Comparison of ENCODE assay signal across 8 cellular contexts in the genomic region with DNA sequence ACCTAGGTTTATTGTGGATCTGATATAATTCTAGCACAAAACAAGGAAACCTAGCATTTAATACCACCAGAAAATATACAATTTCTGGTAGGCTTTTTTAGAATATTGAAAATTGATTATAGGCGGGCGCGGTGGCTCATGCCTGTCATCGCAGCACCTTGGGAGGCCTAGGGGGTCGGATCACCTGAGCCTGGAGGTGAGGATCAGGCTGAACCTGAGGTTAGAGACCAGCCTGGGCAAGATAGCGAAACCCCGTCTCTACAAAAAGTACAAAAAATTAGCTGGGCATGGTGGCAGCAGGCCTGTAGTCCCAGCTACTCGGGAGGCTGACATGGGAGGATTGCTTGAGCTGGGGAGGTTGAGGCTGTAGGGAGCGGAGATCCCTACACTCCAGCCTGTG. TPM values are rescaled to one million over a fixed set of nuclear protein-coding genes. Genes with fewer than 3 reads are reported as not detected.
A peak's percentile ranks its signal among the peaks of the same experiment; 100 is the strongest.
DNase-seq lines count a peak whose midpoint lies in the region; ATAC-seq, FAIRE-seq and TF ChIP-seq lines count a peak whose summit lies in the region.

No MANE protein-coding gene starts in this region.

- 0 out of 2 replicates have a peak, but pooled peaks cover 4% of the 10 kb centered on the region for H3K36me3 ChIP-seq in PC-9 (ENCODE audit: low read depth)
- no peaks in the 10 kb centered on the region for H3K36me3 ChIP-seq in pancreas

- H3K79me2 ChIP-seq in PC-9 (ENCODE audit: low read depth), result peaks cover 52% of the 10 kb centered on the region

- CTCF ChIA-PET in Calu3 (lab: Charles Lee) (interaction anchor here (0.6 to 1.8 kb wide), 4 partner anchors 15 to 1062 kb away, joined by 3 to 5 read pairs (median 4); no protein-coding TSS in a partner anchor), PC-9 (lab: Charles Lee) (interaction anchor here (0.8 kb wide), 1 partner anchor 12 kb away, joined by 3 read pairs; no protein-coding TSS in a partner anchor)

- no peaks in the 10 kb centered on the region for H3K27me3 ChIP-seq in PC-9 (ENCODE audit: insufficient read depth, low read depth)
- H3K27me3 ChIP-seq in pancreas, result no peaks in the 10 kb centered on the region

- intact Hi-C loops in Calu3 (cut with micrococcal nuclease; ENCODE audit: unreplicated experiment), result no loop called here
- intact Hi-C loops in PC-9 (cut with micrococcal nuclease; ENCODE audit: unreplicated experiment), result no loop called here
- intact Hi-C loops in pancreas (cut with DNase I), result no loop called here

- no peaks in the 10 kb centered on the region for H3K27me3 Mint-ChIP-seq in Calu3 (ENCODE audit: unreplicated experiment)

- H2AFZ ChIP-seq in PC-9, result peak overlapping the region; percentile 82

- peaks cover 23% of the 10 kb centered on the region; the same call in 1 of the 2 replicates for H3F3A ChIP-seq in PC-9 (ENCODE audit: insufficient read depth, low read depth)

- peak overlapping the region; percentile 97 for H3K4me2 ChIP-seq in PC-9

- H3K4me1 Mint-ChIP-seq in Calu3 (ENCODE audit: low read depth, unreplicated experiment), result peaks cover 54% of the 10 kb centered on the region

- peak overlapping the region; percentile 84 for H3K4me3 Mint-ChIP-seq in Calu3 (ENCODE audit: low read depth, unreplicated experiment)

- H3K9me3 ChIP-seq in PC-9 (ENCODE audit: insufficient read depth, low read depth) (no peaks in the 10 kb centered on the region), pancreas (no peaks in the 10 kb centered on the region)

- in situ Hi-C loops in GM13977 (cut with MboI; ENCODE audit: low pct_unique_long_range_greater_than_20kb, low sequenced_read_pairs, unreplicated experiment), result no loop called here

- H3K4me3 ChIP-seq in PC-9, result peak overlapping the region; percentile 99
- H3K4me3 ChIP-seq in epithelial cell of proximal tubule (ENCODE audit: low read depth, low read length), result peak overlapping the region; percentile 68
- H3K4me3 ChIP-seq in pancreas, result peak overlapping the region; percentile 59 to 98 (median 84)

- POLR2A ChIA-PET in PC-9 (lab: Charles Lee; ENCODE audit: unreplicated experiment), result interaction anchor here (0.5 to 0.7 kb wide), 7 partner anchors 13 to 1408 kb away, joined by 3 to 8 read pairs (median 4); partner anchors contain the start of gene MRPS14

- ATAC-seq in pancreas, result no peak

- DNase-seq in Calu3 (no peak), PC-9 (no peak), epithelial cell of proximal tubule (ENCODE audit: low read depth) (no peak), pancreas (peak in 1 of 6 donors; percentile 13), NCI-H510A treated with DMSO at 0.1 percent for 48 hours (lab: John Stamatoyannopoulos, UW) (no peak), GM13977 (ENCODE audit: low spot score) (no peak), epidermal melanocyte (ENCODE audit: insufficient read length, low spot score) (no peak), NCI-H2171 (lab: John Stamatoyannopoulos, UW) (no peak)

- H3K27ac ChIP-seq in PC-9 (peak overlapping the region; percentile 71), pancreas (peak overlapping the region in 3 of 4 donors; percentile 78 to 96 (median 91))

- BruUV-seq in Calu3 (replicated peaks; lab: Mats Ljungman, UMichigan) (TSS peak; percentile 81), PC-9 (replicated peaks; lab: Mats Ljungman, UMichigan) (TSS peak; percentile 69)

- H3K36me3 Mint-ChIP-seq in Calu3 (ENCODE audit: insufficient read depth, unreplicated experiment), result peaks cover 51% of the 10 kb centered on the region

- TF ChIP-seq CTCF in Calu3 (IDR thresholded peaks at IDR 0.05; ENCODE audit: unreplicated experiment), result no peak
- TF ChIP-seq CTCF in PC-9 (conservative IDR thresholded peaks at IDR 0.05), result no peak
- no peak for TF ChIP-seq CTCF in epithelial cell of proximal tubule (conservative IDR thresholded peaks at IDR 0.05; ENCODE audit: low read depth, low read length)
- TF ChIP-seq CTCF in pancreas (IDR thresholded peaks at IDR 0.05), result no peak
- no peak for TF ChIP-seq CTCF in GM13977 (IDR thresholded peaks at IDR 0.05; ENCODE audit: extremely low read depth, insufficient read depth, missing control alignments)

- peak overlapping the region; percentile 78 for H3K27ac Mint-ChIP-seq in Calu3 (ENCODE audit: unreplicated experiment)

- FAIRE-seq in pancreas (lab: Jason Lieb, UNC), result no peak

- H3K9me3 Mint-ChIP-seq in Calu3 (ENCODE audit: low read depth, unreplicated experiment), result no peaks in the 10 kb centered on the region

- WGBS in pancreas, 2 donors, result 33 to 35% methylated on average over 9 of the region's 9 CpGs

- H4K20me1 ChIP-seq in PC-9 (ENCODE audit: insufficient read depth), result peaks cover 17% of the 10 kb centered on the region

- H3K4me1 ChIP-seq in PC-9 (replicated peaks; ENCODE audit: insufficient read depth), result peaks cover 45% of the 10 kb centered on the region
- H3K4me1 ChIP-seq in pancreas, result peaks cover 8 to 30% (median 24%) of the 10 kb centered on the region in 3 donors

- H3K9me2 ChIP-seq in PC-9 (ENCODE audit: insufficient read depth), result no peaks in the 10 kb centered on the region

RNA-seq across cellular contexts. Expression of gene COP1, which starts 0.9 kb away (rescaled TPM):
- total RNA-seq in Calu3 (2022) (41.8 and 45.5 TPM in 2 replicates), PC-9 (2021) (36.0 and 38.0 TPM in 2 replicates), epithelial cell of proximal tubule (37.3 and 47.4 TPM in 2 replicates), pancreas (10 to 100 TPM; 12.3 to 25.0 (median 19.3) TPM)
- polyA plus RNA-seq in pancreas, result 10 to 100 TPM; 21.5 to 33.1 TPM
